8 cellular contexts compared by ENCODE assay signal in genomic region chr13:110341445-110342247, GRCh38. TPM values are rescaled to one million over a fixed set of nuclear protein-coding genes. Genes with fewer than 3 reads are reported as not detected.
DNase-seq lines count a peak whose midpoint lies in the region; ATAC-seq, FAIRE-seq and TF ChIP-seq lines count a peak whose summit lies in the region.

No MANE protein-coding gene starts in this region.

- H3K27ac Mint-ChIP-seq in activated CD4-positive, alpha-beta memory T cell treated with anti-CD3 and anti-CD28 coated beads for 36 hours = no peak overlapping the region

- H3K27me3 ChIP-seq in Loucy (ENCODE audit: insufficient read depth, low read length, poor library complexity, severe bottlenecking) = no peaks in the 10 kb centered on the region
- H3K27me3 ChIP-seq in dorsolateral prefrontal cortex = peaks cover 0 to 5% (median 0%) of the 10 kb centered on the region in 45 donors

- TF ChIP-seq CTCF in Loucy (conservative IDR thresholded peaks at IDR 0.05; ENCODE audit: low read length) (no peak), dorsolateral prefrontal cortex (IDR thresholded peaks at IDR 0.05 in 54 of 56, conservative IDR thresholded peaks at IDR 0.05 in 2 of 56; ENCODE audit: low read depth in 1 of 56, partially characterized antibody in 56 of 56) (no peak)

- peak overlapping the region in 51 of 59 donors; percentile 3 to 90 (median 64) for H3K27ac ChIP-seq in dorsolateral prefrontal cortex

- no peak for DNase-seq in dorsolateral prefrontal cortex
- DNase-seq in pons (ENCODE audit: low spot score) = peak; percentile 67
- DNase-seq in GM12892 (ENCODE audit: insufficient read length) = no peak
- no peak for DNase-seq in activated CD4-positive, alpha-beta T cell treated with anti-CD3 and anti-CD28 coated beads, Interleukin-2, amount 50 U/mL, for 4 hours
- no peak for DNase-seq in activated CD4-positive, alpha-beta memory T cell treated with anti-CD3 and anti-CD28 coated beads for 36 hours

- H3K79me2 ChIP-seq in Loucy (ENCODE audit: insufficient read depth, low read length) = no peaks in the 10 kb centered on the region

- no peak for TF ChIP-seq POLR2A in GM12892 (IDR thresholded peaks at IDR 0.05; ENCODE audit: low read depth, low read length)

- CTCF ChIA-PET in activated CD4-positive, alpha-beta memory T cell treated with anti-CD3 and anti-CD28 coated beads for 36 hours (lab: Charles Lee) = no interaction called here

- peaks cover 24% of the 10 kb centered on the region for H3K4me1 Mint-ChIP-seq in activated CD4-positive, alpha-beta memory T cell treated with anti-CD3 and anti-CD28 coated beads for 36 hours (ENCODE audit: low read depth)

- POLR2A ChIA-PET in activated CD4-positive, alpha-beta memory T cell treated with anti-CD3 and anti-CD28 coated beads for 36 hours (lab: Charles Lee) = no interaction called here

- H4K20me1 ChIP-seq in Loucy (ENCODE audit: insufficient read depth, low read length, poor library complexity, severe bottlenecking) = no peaks in the 10 kb centered on the region

- no peaks in the 10 kb centered on the region for H3K36me3 ChIP-seq in Loucy (ENCODE audit: insufficient read depth, low read length)

- intact Hi-C loops in dorsolateral prefrontal cortex (cut with DNase I) = no loop called here
- intact Hi-C loops in activated CD4-positive, alpha-beta memory T cell treated with anti-CD3 and anti-CD28 coated beads for 36 hours (cut with micrococcal nuclease) = loop anchor here (5.0 kb wide), 1 partner anchor 46 kb away; no protein-coding TSS in a partner anchor

- H3K4me3 ChIP-seq in Loucy (ENCODE audit: low read length, poor library complexity, severe bottlenecking) (no peak overlapping the region), dorsolateral prefrontal cortex (peak overlapping the region in 7 of 59 donors; percentile 8 to 37 (median 13))

- H3K27me3 Mint-ChIP-seq in activated CD4-positive, alpha-beta memory T cell treated with anti-CD3 and anti-CD28 coated beads for 36 hours = peaks cover 21% of the 10 kb centered on the region

- H2AFZ ChIP-seq in Loucy (ENCODE audit: low read length) = no peak overlapping the region; the same call in 1 of the 2 replicates

- H3K9me3 Mint-ChIP-seq in activated CD4-positive, alpha-beta memory T cell treated with anti-CD3 and anti-CD28 coated beads for 36 hours = no peaks in the 10 kb centered on the region

- no peak overlapping the region for H3K4me3 Mint-ChIP-seq in activated CD4-positive, alpha-beta memory T cell treated with anti-CD3 and anti-CD28 coated beads for 36 hours

- H3K4me1 ChIP-seq in Loucy (ENCODE audit: insufficient read depth, low read length, poor library complexity, severe bottlenecking) = peaks cover 8% of the 10 kb centered on the region

- no peak for FAIRE-seq in GM12892 (lab: Jason Lieb, UNC)

- no peaks in the 10 kb centered on the region for H3K9me3 ChIP-seq in Loucy (ENCODE audit: insufficient read depth, low read depth, low read length)

- no peaks in the 10 kb centered on the region for H3K36me3 Mint-ChIP-seq in activated CD4-positive, alpha-beta memory T cell treated with anti-CD3 and anti-CD28 coated beads for 36 hours

- H3F3A ChIP-seq in Loucy (ENCODE audit: low read depth) = no peaks in the 10 kb centered on the region

- no peaks in the 10 kb centered on the region for H3K9me2 ChIP-seq in Loucy (replicated peaks; ENCODE audit: low read depth, low read length)

- peak; percentile 40 for ATAC-seq in GM19438 (IDR thresholded peaks at IDR 0.05; ENCODE audit: low read depth, unreplicated experiment)
- no peak for ATAC-seq in HG02798 (IDR thresholded peaks at IDR 0.05; ENCODE audit: poor library complexity, unreplicated experiment)

- H3K4me2 ChIP-seq in Loucy (ENCODE audit: low read depth, low read length, poor library complexity, severe bottlenecking) = peak overlapping the region; percentile 59

- no peak overlapping the region for H3K9ac ChIP-seq in Loucy (ENCODE audit: low read depth, low read length, poor library complexity, severe bottlenecking)

RNA-seq across cellular contexts. Expression of gene COL4A2, which starts 34.6 kb away (rescaled TPM):
- 100 to 1,000 TPM in 1 of 120 experiments, 10 to 100 TPM in 119; 12.9 to 107 (median 31.0) TPM for total RNA-seq in dorsolateral prefrontal cortex
- 0.32 TPM for polyA plus RNA-seq in GM12892 (2012; ENCODE audit: missing spikeins)
- not detected for total RNA-seq in activated CD4-positive, alpha-beta memory T cell treated with anti-CD3 and anti-CD28 coated beads for 36 hours

RNA-seq across cellular contexts. Expression of gene COL4A1, which starts 34.7 kb away (rescaled TPM):
- 100 to 1,000 TPM in 1 of 120 experiments, 10 to 100 TPM in 113, 1 to 10 TPM in 6; 7.5 to 122 (median 19.9) TPM for total RNA-seq in dorsolateral prefrontal cortex
- not detected for polyA plus RNA-seq in GM12892 (2012; ENCODE audit: missing spikeins)
- not detected for total RNA-seq in activated CD4-positive, alpha-beta memory T cell treated with anti-CD3 and anti-CD28 coated beads for 36 hours

Comparison
In these comparisons a context has a peak if more than half of its experiments do, and no peak if none do; other contexts are left out.
1. RNA of gene COL4A2, which starts 34.6 kb away (total RNA-seq): 12.9 to 107 TPM in dorsolateral prefrontal cortex; not detected in activated CD4-positive, alpha-beta memory T cell treated with anti-CD3 and anti-CD28 coated beads for 36 hours; every median in the first group is over 10 times any median in the second.
2. RNA of gene COL4A1, which starts 34.7 kb away (total RNA-seq): 7.5 to 122 TPM in dorsolateral prefrontal cortex; not detected in activated CD4-positive, alpha-beta memory T cell treated with anti-CD3 and anti-CD28 coated beads for 36 hours; every median in the first group is over 4 times any median in the second.